Comparison of ENCODE assay signal across 8 cellular contexts in the genomic region with DNA sequence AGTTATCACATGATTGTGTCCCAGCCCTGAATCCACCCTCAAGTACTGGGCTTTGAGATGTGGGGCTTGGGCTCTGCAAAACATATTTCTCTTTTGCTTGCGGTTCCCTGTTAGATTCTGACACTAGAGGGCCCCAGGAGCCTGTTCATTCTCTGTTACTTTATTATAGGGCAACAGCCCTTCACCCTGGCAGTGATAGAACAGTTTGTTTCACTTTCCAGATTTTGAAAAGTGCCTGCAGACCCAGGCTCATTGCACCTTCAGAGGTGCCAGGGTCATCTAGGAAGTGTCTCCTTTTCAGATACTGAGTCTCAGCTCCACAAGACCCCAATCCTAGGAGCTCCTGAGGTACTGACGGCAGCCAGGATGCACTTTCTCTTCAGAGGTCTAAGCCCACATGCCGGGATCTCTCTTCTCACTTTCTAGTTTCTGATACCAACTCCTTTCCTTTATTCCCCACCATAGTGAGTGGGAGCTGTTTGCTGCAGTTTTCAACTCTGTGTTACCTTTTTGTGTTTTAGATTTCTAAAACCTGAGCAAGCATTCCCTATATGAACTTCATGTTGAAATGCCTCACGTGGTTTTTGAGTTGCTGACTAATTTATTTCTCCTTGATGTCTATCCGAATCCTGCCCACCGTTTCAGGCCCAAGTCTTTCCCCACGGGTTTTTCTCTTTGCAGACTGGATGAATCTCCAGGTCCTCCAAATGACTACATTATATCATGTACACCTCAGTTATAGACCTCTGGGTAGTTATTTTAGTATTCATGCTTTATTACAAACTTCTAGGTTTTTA. TPM values are rescaled to one million over a fixed set of nuclear protein-coding genes. Genes with fewer than 3 reads are reported as not detected.
DNase-seq lines count a peak whose midpoint lies in the region; ATAC-seq and TF ChIP-seq lines count a peak whose summit lies in the region.

No MANE protein-coding gene starts in this region.

- peak; percentile 83 for TF ChIP-seq CTCF in foreskin keratinocyte (conservative IDR thresholded peaks at IDR 0.05)
- TF ChIP-seq CTCF in parathyroid adenoma (IDR thresholded peaks at IDR 0.05), result peak; percentile 50

- H4K20me1 ChIP-seq in Karpas-422 (ENCODE audit: insufficient read depth, low read depth, low read length), result no peaks in the 10 kb centered on the region

- no peak overlapping the region for H3K27ac ChIP-seq in Karpas-422 (ENCODE audit: low read length)
- H3K27ac ChIP-seq in foreskin keratinocyte, result no peak overlapping the region
- H3K27ac ChIP-seq in parathyroid adenoma, result no peak overlapping the region

- H3K9ac ChIP-seq in Karpas-422 (ENCODE audit: low read length) (0 out of 2 replicates have a peak overlapping the region, but pooled peaks have one; percentile 9), parathyroid adenoma (no peak overlapping the region)

- H2AFZ ChIP-seq in Karpas-422 (ENCODE audit: low read length) (peak overlapping the region; percentile 17; the same call in 1 of the 2 replicates), parathyroid adenoma (peak overlapping the region; percentile 26)

- H3K36me3 ChIP-seq in Karpas-422 (ENCODE audit: insufficient read depth, low read length) (no peaks in the 10 kb centered on the region), parathyroid adenoma (ENCODE audit: control insufficient read depth, insufficient read depth, low read length) (no peaks in the 10 kb centered on the region)

- H3K4me3 ChIP-seq in Karpas-422 (ENCODE audit: low read length) (no peak overlapping the region), parathyroid adenoma (ENCODE audit: low read depth, low read length) (peak overlapping the region; percentile 12)

- H3K9me2 ChIP-seq in Karpas-422 (replicated peaks; ENCODE audit: insufficient read depth, low read length), result no peaks in the 10 kb centered on the region

- H3K4me1 ChIP-seq in Karpas-422 (ENCODE audit: low read length) (no peaks in the 10 kb centered on the region), foreskin keratinocyte (no peaks in the 10 kb centered on the region), parathyroid adenoma (no peaks in the 10 kb centered on the region)

- H3K27me3 ChIP-seq in Karpas-422 (ENCODE audit: low read length) (no peaks in the 10 kb centered on the region), foreskin keratinocyte (peaks cover 32% of the 10 kb centered on the region), parathyroid adenoma (ENCODE audit: control insufficient read depth, insufficient read depth, low read length) (no peaks in the 10 kb centered on the region)

- ATAC-seq in GM19372 (IDR thresholded peaks at IDR 0.05; ENCODE audit: low read depth, unreplicated experiment), result peak; percentile 68
- ATAC-seq in foreskin keratinocyte, result peak; percentile 74
- ATAC-seq in GM19452 (IDR thresholded peaks at IDR 0.05; ENCODE audit: unreplicated experiment), result no peak

- DNase-seq in COLO668 (lab: John Stamatoyannopoulos, UW; ENCODE audit: unreplicated experiment) (peak; percentile 39), Karpas-422 (peak; percentile 87), RPMI7951 (ENCODE audit: low read depth) (peak; percentile 72), foreskin keratinocyte (peak; percentile 11 to 42)
- DNase-seq in activated effector memory CD4-positive, alpha-beta T cell treated with Interleukin-2 at 50 U/mL for 16 hours, result peak; percentile 29

- no peaks in the 10 kb centered on the region for H3K79me2 ChIP-seq in Karpas-422 (ENCODE audit: low read length)
- no peaks in the 10 kb centered on the region for H3K79me2 ChIP-seq in parathyroid adenoma

- H3K9me3 ChIP-seq in Karpas-422 (ENCODE audit: low read length), result no peaks in the 10 kb centered on the region
- H3K9me3 ChIP-seq in parathyroid adenoma (ENCODE audit: control insufficient read depth, low read length), result no peaks in the 10 kb centered on the region

- H3K4me2 ChIP-seq in Karpas-422 (ENCODE audit: low read depth, low read length, poor library complexity, severe bottlenecking) (peak overlapping the region; percentile 25), parathyroid adenoma (ENCODE audit: low read length) (no peak overlapping the region)

RNA-seq across cellular contexts. Expression of gene ABT1, which starts 10.9 kb away (rescaled TPM):
- total RNA-seq in Karpas-422 (2014; rRNA removed; shearing (Covaris generic); ENCODE audit: low replicate concordance), result 22.7 and 23.7 TPM in 2 replicates
- 16.2 and 20.6 TPM in 2 replicates for total RNA-seq in RPMI7951 (2014; rRNA removed; shearing (Covaris generic))
- 21.0 and 22.2 TPM in 2 replicates for total RNA-seq in foreskin keratinocyte
- 21.1 and 22.5 TPM in 2 replicates for polyA plus RNA-seq in foreskin keratinocyte

RNA-seq across cellular contexts. Expression of gene ZNF322, which starts 51.9 kb away (rescaled TPM):
- total RNA-seq in Karpas-422 (2014; rRNA removed; shearing (Covaris generic); ENCODE audit: low replicate concordance), result 13.7 and 20.2 TPM in 2 replicates
- total RNA-seq in RPMI7951 (2014; rRNA removed; shearing (Covaris generic)), result 17.9 and 21.4 TPM in 2 replicates
- 8.4 and 8.5 TPM in 2 replicates for total RNA-seq in foreskin keratinocyte
- 2.2 and 2.6 TPM in 2 replicates for polyA plus RNA-seq in foreskin keratinocyte

Comparison
In these comparisons a context has a peak if more than half of its experiments do, and no peak if none do; other contexts are left out.
1. DNase-seq: peak in every context shown above with its lines; median percentile 87 in Karpas-422; 72 in RPMI7951; 39 in COLO668; 29 in activated effector memory CD4-positive, alpha-beta T cell treated with Interleukin-2 at 50 U/mL for 16 hours; 26 in foreskin keratinocyte.